Comparison of ENCODE assay signal across 27 cellular contexts in genomic region chr10:117565068-117565467, GRCh38. TPM values are rescaled to one million over a fixed set of nuclear protein-coding genes. Genes with fewer than 3 reads are reported as not detected.
"Had no signal": no experiment of that assay in that cellular context is flagged by ENCODE, and none has a peak within 500 bp of the region (broad histone marks: within the 10 kb centered on the region; RNA-seq: fewer than 3 reads in every experiment).

No MANE protein-coding gene starts in this region.

- H3K4me1 Mint-ChIP-seq: IgD-negative memory B cell, T-cell had no signal

- H3K36me3 Mint-ChIP-seq: IgD-negative memory B cell, T-cell had no signal

- DNase-seq: KBM-7, MV-4-11, NCI-H1048, NCI-H1105, NCI-H1417, NCI-H1436 treated with DMSO at 0.1 percent for 48 hours, NCI-H1694, NCI-H187 treated with DMSO at 0.1 percent for 48 hours, NCI-H2029 treated with DMSO at 0.1 percent for 48 hours, NCI-H2171 treated with DMSO at 0.1 percent for 48 hours, NCI-H345, NCI-H524, NCI-H526 treated with DMSO at 0.1 percent for 48 hours, NCI-H774, PC-3, SHP77, SK-N-SH, SW 1271, T-cell had no signal

- H3K27ac ChIP-seq: RWPE1 had no signal

- H3K27me3 Mint-ChIP-seq: IgD-negative memory B cell had no signal

- H3K4me2 ChIP-seq: SK-N-SH had no signal

- ATAC-seq: Panc1, PC-3, T-cell had no signal

- H3K9ac ChIP-seq: SK-N-SH had no signal

- H3K9me3 ChIP-seq: SK-N-SH had no signal

- H3K4me3 Mint-ChIP-seq: IgD-negative memory B cell, T-cell had no signal

- H3K9me3 Mint-ChIP-seq: T-cell had no signal

- H3K27ac Mint-ChIP-seq: T-cell had no signal

RNA-seq across cellular contexts. Expression of gene EMX2, which starts 22.5 kb away (rescaled TPM):
- total RNA-seq: HT-29, LHCN-M2, MCF 10A, NCI-H460, PC-3, SK-MEL-5, T-cell had no signal
- polyA plus RNA-seq: IgD-negative memory B cell, SK-N-SH had no signal
